In genomic region chr10:102713483-102713813, GRCh38 we compare ENCODE assay signal across 8 cellular contexts.
A peak's percentile ranks its signal among the peaks of the same experiment; 100 is the strongest.
DNase-seq lines count a peak whose midpoint lies in the region; ATAC-seq and TF ChIP-seq lines count a peak whose summit lies in the region.

No MANE protein-coding gene starts in this region.

- no peaks in the 10 kb centered on the region for H3K27me3 ChIP-seq in iPS-18a (ENCODE audit: control insufficient read depth, insufficient read depth, low read length)

- no peaks in the 10 kb centered on the region for H3K9me3 ChIP-seq in iPS-18a (ENCODE audit: control insufficient read depth, low read depth, low read length)

- H3K9me3 Mint-ChIP-seq in activated naive CD8-positive, alpha-beta T cell treated with anti-CD3 and anti-CD28 coated beads, Interleukin-2, amount 50 U/mL, for 24 hours, result no peaks in the 10 kb centered on the region
- H3K9me3 Mint-ChIP-seq in stimulated activated effector memory CD8-positive, alpha-beta T cell treated with anti-CD3 and anti-CD28 coated beads, Interleukin-12 subunit alpha, Interleukin-12 subunit beta, amount 100 ng/mL, for 72 hours, result no peaks in the 10 kb centered on the region

- H3K4me1 Mint-ChIP-seq in activated naive CD8-positive, alpha-beta T cell treated with anti-CD3 and anti-CD28 coated beads, Interleukin-2, amount 50 U/mL, for 24 hours, result peaks cover 70% of the 10 kb centered on the region
- H3K4me1 Mint-ChIP-seq in stimulated activated effector memory CD8-positive, alpha-beta T cell treated with anti-CD3 and anti-CD28 coated beads, Interleukin-12 subunit alpha, Interleukin-12 subunit beta, amount 100 ng/mL, for 72 hours, result peaks cover 62% of the 10 kb centered on the region

- peaks cover 24% of the 10 kb centered on the region for H3K36me3 Mint-ChIP-seq in activated naive CD8-positive, alpha-beta T cell treated with anti-CD3 and anti-CD28 coated beads, Interleukin-2, amount 50 U/mL, for 24 hours (ENCODE audit: low read depth)
- H3K36me3 Mint-ChIP-seq in stimulated activated effector memory CD8-positive, alpha-beta T cell treated with anti-CD3 and anti-CD28 coated beads, Interleukin-12 subunit alpha, Interleukin-12 subunit beta, amount 100 ng/mL, for 72 hours, result peaks cover 76% of the 10 kb centered on the region

- no peak for DNase-seq in activated naive CD8-positive, alpha-beta T cell treated with anti-CD3 and anti-CD28 coated beads, Interleukin-2, amount 50 U/mL, for 24 hours
- DNase-seq in stimulated activated effector memory CD8-positive, alpha-beta T cell treated with anti-CD3 and anti-CD28 coated beads, Interleukin-12 subunit alpha, Interleukin-12 subunit beta, amount 100 ng/mL, for 72 hours (ENCODE audit: low spot score in 2 of 2), result no peak
- DNase-seq in DMS53 (lab: John Stamatoyannopoulos, UW), result no peak
- no peak for DNase-seq in midbrain (lab: John Stamatoyannopoulos, UW)

- H3K27ac ChIP-seq in 22Rv1 (peak overlapping the region; percentile 42), iPS-18a (ENCODE audit: low read length) (peak overlapping the region; percentile 77)

- no peak for TF ChIP-seq CTCF in 22Rv1 (IDR thresholded peaks at IDR 0.05)

- H3K27me3 Mint-ChIP-seq in activated naive CD8-positive, alpha-beta T cell treated with anti-CD3 and anti-CD28 coated beads, Interleukin-2, amount 50 U/mL, for 24 hours, result no peaks in the 10 kb centered on the region

- ATAC-seq in GM18520 (IDR thresholded peaks at IDR 0.05; ENCODE audit: unreplicated experiment), result peak; percentile 25
- peak; percentile 24 for ATAC-seq in HG03469 (IDR thresholded peaks at IDR 0.05; ENCODE audit: unreplicated experiment)
- peak; percentile 47 for ATAC-seq in activated naive CD8-positive, alpha-beta T cell treated with anti-CD3 and anti-CD28 coated beads, Interleukin-2, amount 50 U/mL, for 24 hours
- ATAC-seq in stimulated activated effector memory CD8-positive, alpha-beta T cell treated with anti-CD3 and anti-CD28 coated beads, Interleukin-12 subunit alpha, Interleukin-12 subunit beta, amount 100 ng/mL, for 72 hours, result peak; percentile 66

- no peaks in the 10 kb centered on the region for H3K36me3 ChIP-seq in iPS-18a (ENCODE audit: control insufficient read depth, low read depth, low read length)

- peak overlapping the region; percentile 93 for H3K4me3 Mint-ChIP-seq in activated naive CD8-positive, alpha-beta T cell treated with anti-CD3 and anti-CD28 coated beads, Interleukin-2, amount 50 U/mL, for 24 hours
- peak overlapping the region; percentile 92 for H3K4me3 Mint-ChIP-seq in stimulated activated effector memory CD8-positive, alpha-beta T cell treated with anti-CD3 and anti-CD28 coated beads, Interleukin-12 subunit alpha, Interleukin-12 subunit beta, amount 100 ng/mL, for 72 hours

- peaks cover 9% of the 10 kb centered on the region for H3K4me1 ChIP-seq in iPS-18a (ENCODE audit: control insufficient read depth, low read depth, low read length)

- H3K27ac Mint-ChIP-seq in activated naive CD8-positive, alpha-beta T cell treated with anti-CD3 and anti-CD28 coated beads, Interleukin-2, amount 50 U/mL, for 24 hours, result peak overlapping the region; percentile 83
- peak overlapping the region; percentile 85 for H3K27ac Mint-ChIP-seq in stimulated activated effector memory CD8-positive, alpha-beta T cell treated with anti-CD3 and anti-CD28 coated beads, Interleukin-12 subunit alpha, Interleukin-12 subunit beta, amount 100 ng/mL, for 72 hours

- H3K9ac ChIP-seq in iPS-18a (ENCODE audit: low read length), result peak overlapping the region; percentile 91

- peak overlapping the region; percentile 97 for H3K4me3 ChIP-seq in iPS-18a (ENCODE audit: low read length)
